ENCODE assay signal across 24 cellular contexts in genomic region chr2:15412309-15412708, GRCh38.
DNase-seq lines count a peak whose midpoint lies in the region; ATAC-seq and TF ChIP-seq lines count a peak whose summit lies in the region.
"Had no signal": no experiment of that assay in that cellular context is flagged by ENCODE, and none has a peak within 500 bp of the region (broad histone marks: within the 10 kb centered on the region; RNA-seq: fewer than 3 reads in every experiment).

No MANE protein-coding gene starts in this region.

- no peak overlapping the region for H3K4me2 ChIP-seq in GM23338
- H3K4me2 ChIP-seq: A549; BLaER1 treated with 17β-estradiol and CSF1 and Interleukin-3, amounts not matched to agents 10 nM and 100 nM had no signal

- peaks cover 3% of the 10 kb centered on the region for H3K36me3 ChIP-seq in cardiac muscle cell
- no peaks in the 10 kb centered on the region for H3K36me3 ChIP-seq in GM23338 (ENCODE audit: insufficient read depth)
- H3K36me3 ChIP-seq in psoas muscle (ENCODE audit: insufficient read depth in 1 of 2, low read depth in 1 of 2): peaks cover 0 to 39% of the 10 kb centered on the region in 2 donors
- H3K36me3 ChIP-seq: BE2C, HAP-1 had no signal

- H3K27ac Mint-ChIP-seq in GM23338: peak overlapping the region; percentile 20; the same call in 1 of the 2 replicates
- H3K27ac Mint-ChIP-seq: CD14-positive monocyte; CD4-positive, alpha-beta T cell; CD8-positive, alpha-beta memory T cell; HFFc6 had no signal

- no peak for TF ChIP-seq CTCF in cardiac muscle cell (IDR thresholded peaks at IDR 0.05; ENCODE audit: low read depth, low read length)
- no peak for TF ChIP-seq CTCF in GM23338 (conservative IDR thresholded peaks at IDR 0.05; ENCODE audit: low read depth in 2 of 2)
- TF ChIP-seq CTCF in psoas muscle (IDR thresholded peaks at IDR 0.05): no peak

- no peaks in the 10 kb centered on the region for H3K9me3 ChIP-seq in cardiac muscle cell (ENCODE audit: low read depth)
- H3K9me3 ChIP-seq in psoas muscle: no peaks in the 10 kb centered on the region
- H3K9me3 ChIP-seq: A549; BE2C; BLaER1 treated with 17β-estradiol and CSF1 and Interleukin-3, amounts not matched to agents 10 nM and 100 nM; HAP-1 had no signal

- H3K79me2 ChIP-seq in GM23338 (replicated peaks; ENCODE audit: insufficient read depth): no peaks in the 10 kb centered on the region

- H3K9me3 Mint-ChIP-seq in GM23338: no peaks in the 10 kb centered on the region
- H3K9me3 Mint-ChIP-seq: CD14-positive monocyte; CD4-positive, alpha-beta T cell; CD8-positive, alpha-beta memory T cell; HFFc6 had no signal

- DNase-seq in cardiac muscle cell (ENCODE audit: low read depth in 1 of 2, low spot score in 1 of 2) (no peak), left cardiac atrium (no peak), GM23338 (ENCODE audit: low spot score) (no peak), SK-N-DZ (ENCODE audit: low spot score) (peak; percentile 88), psoas muscle (no peak), COLO829 (ENCODE audit: low spot score) (no peak), SW 1271 (lab: John Stamatoyannopoulos, UW) (no peak)
- DNase-seq: 8988T; ACHN; AML-193; BE2C; Calu3; CD4-positive, alpha-beta T cell; CD8-positive, alpha-beta memory T cell; COR-L47; DMS53; DMS79 treated with DMSO at 0.1 percent for 48 hours; GF-D8; GOT3; HFFc6 had no signal

- H3F3A ChIP-seq in GM23338 (replicated peaks; ENCODE audit: low read depth): no peaks in the 10 kb centered on the region

- H3K4me1 ChIP-seq in cardiac muscle cell (ENCODE audit: low read depth) (peaks cover 15% of the 10 kb centered on the region), GM23338 (ENCODE audit: insufficient read depth) (no peaks in the 10 kb centered on the region), psoas muscle (peaks cover 10% of the 10 kb centered on the region)
- H3K4me1 ChIP-seq: A549; BE2C; BLaER1 treated with 17β-estradiol and CSF1 and Interleukin-3, amounts not matched to agents 10 nM and 100 nM; HAP-1 had no signal

- peaks cover 2% of the 10 kb centered on the region for H3K27me3 Mint-ChIP-seq in GM23338 (ENCODE audit: insufficient read depth, low read depth, poor library complexity)
- H3K27me3 Mint-ChIP-seq: CD4-positive, alpha-beta T cell; CD8-positive, alpha-beta memory T cell had no signal

- H3K4me3 Mint-ChIP-seq in GM23338: no peak overlapping the region
- H3K4me3 Mint-ChIP-seq: CD14-positive monocyte; CD4-positive, alpha-beta T cell; CD8-positive, alpha-beta memory T cell; HFFc6 had no signal

- H3K4me3 ChIP-seq in cardiac muscle cell (no peak overlapping the region), GM23338 (no peak overlapping the region), psoas muscle (no peak overlapping the region)
- H3K4me3 ChIP-seq: A549; BLaER1 treated with 17β-estradiol and CSF1 and Interleukin-3, amounts not matched to agents 10 nM and 100 nM; HAP-1 had no signal

- no peaks in the 10 kb centered on the region for H4K20me1 ChIP-seq in GM23338 (replicated peaks; ENCODE audit: insufficient read depth)
- H4K20me1 ChIP-seq: BLaER1 treated with 17β-estradiol and CSF1 and Interleukin-3, amounts not matched to agents 10 nM and 100 nM had no signal

- 29 to 64% (median 42%) methylated on average over 3 of the region's 3 CpGs for WGBS in psoas muscle, 3 donors

- H3K36me3 Mint-ChIP-seq in GM23338 (ENCODE audit: low read depth): no peaks in the 10 kb centered on the region

- ATAC-seq in left cardiac atrium (no peak), GM23338 (no peak), psoas muscle (peak; percentile 54 to 71 (median 62))
- ATAC-seq: A549 had no signal

- H3K27me3 ChIP-seq in cardiac muscle cell (no peaks in the 10 kb centered on the region), GM23338 (ENCODE audit: insufficient read depth) (no peaks in the 10 kb centered on the region), psoas muscle (ENCODE audit: insufficient read depth in 3 of 3, low read length in 2 of 3) (no peaks in the 10 kb centered on the region)
- H3K27me3 ChIP-seq: BE2C; BLaER1 treated with 17β-estradiol and CSF1 and Interleukin-3, amounts not matched to agents 10 nM and 100 nM had no signal

- H2AFZ ChIP-seq in GM23338: no peak overlapping the region

- peak overlapping the region; percentile 1 for H3K27ac ChIP-seq in cardiac muscle cell
- no peak overlapping the region for H3K27ac ChIP-seq in GM23338 (ENCODE audit: low read depth)
- H3K27ac ChIP-seq in psoas muscle: peak overlapping the region; percentile 48
- H3K27ac ChIP-seq: A549; BLaER1 treated with 17β-estradiol and CSF1 and Interleukin-3, amounts not matched to agents 10 nM and 100 nM had no signal

- H3K9me2 ChIP-seq in GM23338 (ENCODE audit: insufficient read depth): no peaks in the 10 kb centered on the region

- intact Hi-C loops in left cardiac atrium (cut with DNase I) (no loop called here), psoas muscle (cut with DNase I) (no loop called here)

- H3K4me1 Mint-ChIP-seq in GM23338: peaks cover 1% of the 10 kb centered on the region; the same call in 1 of the 3 replicates
- H3K4me1 Mint-ChIP-seq: CD14-positive monocyte; CD8-positive, alpha-beta memory T cell had no signal

TF ChIP-seq in GM23338, 12 proteins besides CTCF, POLR2A, EP300 and RAD21:
- TF ChIP-seq ZNF114 (CRISPR knock-in tag; IDR thresholded peaks at IDR 0.05): no peak
- TF ChIP-seq, protein P1, sequence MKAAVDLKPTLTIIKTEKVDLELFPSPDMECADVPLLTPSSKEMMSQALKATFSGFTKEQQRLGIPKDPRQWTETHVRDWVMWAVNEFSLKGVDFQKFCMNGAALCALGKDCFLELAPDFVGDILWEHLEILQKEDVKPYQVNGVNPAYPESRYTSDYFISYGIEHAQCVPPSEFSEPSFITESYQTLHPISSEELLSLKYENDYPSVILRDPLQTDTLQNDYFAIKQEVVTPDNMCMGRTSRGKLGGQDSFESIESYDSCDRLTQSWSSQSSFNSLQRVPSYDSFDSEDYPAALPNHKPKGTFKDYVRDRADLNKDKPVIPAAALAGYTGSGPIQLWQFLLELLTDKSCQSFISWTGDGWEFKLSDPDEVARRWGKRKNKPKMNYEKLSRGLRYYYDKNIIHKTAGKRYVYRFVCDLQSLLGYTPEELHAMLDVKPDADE (IDR thresholded peaks at IDR 0.05): no peak
- no peak for TF ChIP-seq CREB1 (CRISPR knock-in tag; IDR thresholded peaks at IDR 0.05; ENCODE audit: low read depth)
- TF ChIP-seq POLR2AphosphoS5 (IDR thresholded peaks at IDR 0.05; ENCODE audit: low read depth): no peak
- no peak for TF ChIP-seq STAT1 (IDR thresholded peaks at IDR 0.05; ENCODE audit: unreplicated experiment)
- TF ChIP-seq, protein P2, sequence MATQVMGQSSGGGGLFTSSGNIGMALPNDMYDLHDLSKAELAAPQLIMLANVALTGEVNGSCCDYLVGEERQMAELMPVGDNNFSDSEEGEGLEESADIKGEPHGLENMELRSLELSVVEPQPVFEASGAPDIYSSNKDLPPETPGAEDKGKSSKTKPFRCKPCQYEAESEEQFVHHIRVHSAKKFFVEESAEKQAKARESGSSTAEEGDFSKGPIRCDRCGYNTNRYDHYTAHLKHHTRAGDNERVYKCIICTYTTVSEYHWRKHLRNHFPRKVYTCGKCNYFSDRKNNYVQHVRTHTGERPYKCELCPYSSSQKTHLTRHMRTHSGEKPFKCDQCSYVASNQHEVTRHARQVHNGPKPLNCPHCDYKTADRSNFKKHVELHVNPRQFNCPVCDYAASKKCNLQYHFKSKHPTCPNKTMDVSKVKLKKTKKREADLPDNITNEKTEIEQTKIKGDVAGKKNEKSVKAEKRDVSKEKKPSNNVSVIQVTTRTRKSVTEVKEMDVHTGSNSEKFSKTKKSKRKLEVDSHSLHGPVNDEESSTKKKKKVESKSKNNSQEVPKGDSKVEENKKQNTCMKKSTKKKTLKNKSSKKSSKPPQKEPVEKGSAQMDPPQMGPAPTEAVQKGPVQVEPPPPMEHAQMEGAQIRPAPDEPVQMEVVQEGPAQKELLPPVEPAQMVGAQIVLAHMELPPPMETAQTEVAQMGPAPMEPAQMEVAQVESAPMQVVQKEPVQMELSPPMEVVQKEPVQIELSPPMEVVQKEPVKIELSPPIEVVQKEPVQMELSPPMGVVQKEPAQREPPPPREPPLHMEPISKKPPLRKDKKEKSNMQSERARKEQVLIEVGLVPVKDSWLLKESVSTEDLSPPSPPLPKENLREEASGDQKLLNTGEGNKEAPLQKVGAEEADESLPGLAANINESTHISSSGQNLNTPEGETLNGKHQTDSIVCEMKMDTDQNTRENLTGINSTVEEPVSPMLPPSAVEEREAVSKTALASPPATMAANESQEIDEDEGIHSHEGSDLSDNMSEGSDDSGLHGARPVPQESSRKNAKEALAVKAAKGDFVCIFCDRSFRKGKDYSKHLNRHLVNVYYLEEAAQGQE (IDR thresholded peaks at IDR 0.05; ENCODE audit: unreplicated experiment): no peak
- TF ChIP-seq EZH2phosphoT487 (IDR thresholded peaks at IDR 0.05; ENCODE audit: unreplicated experiment): no peak
- TF ChIP-seq JUNB (IDR thresholded peaks at IDR 0.05; ENCODE audit: unreplicated experiment): no peak

Comparison
In these comparisons a context has a peak if more than half of its experiments do, and no peak if none do; other contexts are left out.
1. ATAC-seq: peak in psoas muscle (4 of 4); none in left cardiac atrium (0 of 2) and GM23338 (single experiment).